Comparison of ENCODE assay signal across 8 cellular contexts in the genomic region with DNA sequence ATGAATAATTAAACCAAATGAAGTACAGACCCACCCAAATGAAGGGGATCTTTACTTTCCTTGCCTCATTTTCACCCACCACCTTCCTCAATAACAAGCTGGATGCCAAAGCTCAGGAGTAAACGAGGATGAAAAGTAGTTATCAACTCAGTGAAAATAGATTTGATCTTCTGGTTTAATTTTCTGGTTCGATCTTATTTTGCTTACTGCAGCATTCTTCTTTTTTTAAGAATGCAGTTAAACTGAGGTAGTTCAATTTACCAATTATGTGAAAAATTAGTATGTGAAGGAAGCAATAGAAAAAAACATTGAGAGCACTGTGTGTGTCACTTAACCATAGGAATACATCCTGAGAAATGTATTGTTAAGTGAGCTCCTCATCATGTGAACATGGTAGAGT.
"Had no signal": no experiment of that assay in that cellular context is flagged by ENCODE, and none has a peak within 500 bp of the region (broad histone marks: within the 10 kb centered on the region; RNA-seq: fewer than 3 reads in every experiment).

No MANE protein-coding gene starts in this region.

- H3K4me3 ChIP-seq: GM12878 had no signal

- ATAC-seq: GM12878 had no signal

- FAIRE-seq: G401.6, GM12878, GM12891, GM12892, GM18507, GM19239 had no signal

- DNase-seq: GDM1, GF-D8 had no signal
